In the genomic region with DNA sequence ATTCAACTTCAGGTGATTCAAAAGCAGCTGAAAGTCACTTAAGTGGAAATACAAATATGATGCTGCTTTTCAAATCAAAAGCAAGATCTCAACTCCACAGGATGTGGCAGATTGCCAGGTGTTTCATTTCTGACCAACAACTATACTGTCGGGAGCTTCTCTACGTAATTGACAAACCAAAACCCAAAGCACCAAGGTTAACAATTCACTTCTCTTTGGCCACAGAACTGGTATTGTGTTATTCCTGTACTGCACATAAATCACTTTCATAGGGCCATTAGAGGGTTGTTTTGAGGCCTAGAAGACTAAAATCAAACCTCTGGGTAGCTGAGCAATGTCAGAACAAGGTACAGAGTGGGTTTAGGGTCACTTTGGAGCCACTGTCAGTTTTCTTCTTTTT, we compare ENCODE assay signal across 9 cellular contexts.
A peak's percentile ranks its signal among the peaks of the same experiment; 100 is the strongest.
DNase-seq lines count a peak whose midpoint lies in the region; ATAC-seq lines count a peak whose summit lies in the region.
"Had no signal": no experiment of that assay in that cellular context is flagged by ENCODE, and none has a peak within 500 bp of the region (broad histone marks: within the 10 kb centered on the region; RNA-seq: fewer than 3 reads in every experiment).

No MANE protein-coding gene starts in this region.

- no peak overlapping the region for H3K27ac Mint-ChIP-seq in activated naive CD4-positive, alpha-beta T cell treated with anti-CD3 and anti-CD28 coated beads, Interleukin-2, amount 50 U/mL, for 72 hours
- no peak overlapping the region for H3K27ac Mint-ChIP-seq in stimulated activated effector memory CD8-positive, alpha-beta T cell treated with anti-CD3 and anti-CD28 coated beads, Interleukin-12 subunit alpha, Interleukin-12 subunit beta, amount 100 ng/mL, for 72 hours

- peak; percentile 9 to 58 for ATAC-seq in activated naive CD4-positive, alpha-beta T cell treated with anti-CD3 and anti-CD28 coated beads, Interleukin-2, amount 50 U/mL, for 72 hours
- ATAC-seq in HG03159 (IDR thresholded peaks at IDR 0.05; ENCODE audit: unreplicated experiment) = peak; percentile 99
- peak; percentile 90 for ATAC-seq in stimulated activated effector memory CD8-positive, alpha-beta T cell treated with anti-CD3 and anti-CD28 coated beads, Interleukin-12 subunit alpha, Interleukin-12 subunit beta, amount 100 ng/mL, for 72 hours

- no peaks in the 10 kb centered on the region for H3K36me3 ChIP-seq in HAP-1 (replicated peaks)

- in situ Hi-C loops in HAP-1 (cut with MboI; ENCODE audit: low sequenced_read_pairs) = no loop called here

- no peaks in the 10 kb centered on the region for H3K36me3 Mint-ChIP-seq in activated naive CD4-positive, alpha-beta T cell treated with anti-CD3 and anti-CD28 coated beads, Interleukin-2, amount 50 U/mL, for 72 hours
- H3K36me3 Mint-ChIP-seq in stimulated activated effector memory CD8-positive, alpha-beta T cell treated with anti-CD3 and anti-CD28 coated beads, Interleukin-12 subunit alpha, Interleukin-12 subunit beta, amount 100 ng/mL, for 72 hours = no peaks in the 10 kb centered on the region

- no peaks in the 10 kb centered on the region for H3K27me3 ChIP-seq in HAP-1 (ENCODE audit: low read depth)

- peak in 1 of 2 donors; percentile 2 for DNase-seq in activated naive CD4-positive, alpha-beta T cell treated with anti-CD3 and anti-CD28 coated beads, Interleukin-2, amount 50 U/mL, for 72 hours (ENCODE audit: low spot score in 2 of 2)
- DNase-seq in activated naive CD4-positive, alpha-beta T cell treated with anti-CD3 and anti-CD28 coated beads, Interleukin-2, amount 50 U/mL, for 16 hours = no peak
- DNase-seq in NCI-H774 (lab: John Stamatoyannopoulos, UW) (peak; percentile 79), HAP-1 (ENCODE audit: low spot score in 2 of 2) (no peak)
- peak in 1 of 2 donors; percentile 49 for DNase-seq in stimulated activated effector memory CD8-positive, alpha-beta T cell treated with anti-CD3 and anti-CD28 coated beads, Interleukin-12 subunit alpha, Interleukin-12 subunit beta, amount 100 ng/mL, for 72 hours (ENCODE audit: low spot score in 2 of 2)
- DNase-seq in effector CD8-positive, alpha-beta T cell (lab: John Stamatoyannopoulos, UW) = no peak
- DNase-seq in activated naive CD4-positive, alpha-beta T cell treated with Interleukin-2 at 50 U/mL for 16 hours = no peak
- DNase-seq: AML-193 had no signal

- H3K9me3 Mint-ChIP-seq in activated naive CD4-positive, alpha-beta T cell treated with anti-CD3 and anti-CD28 coated beads, Interleukin-2, amount 50 U/mL, for 72 hours = peaks cover 14 to 18% of the 10 kb centered on the region in 2 donors
- H3K9me3 Mint-ChIP-seq in stimulated activated effector memory CD8-positive, alpha-beta T cell treated with anti-CD3 and anti-CD28 coated beads, Interleukin-12 subunit alpha, Interleukin-12 subunit beta, amount 100 ng/mL, for 72 hours = peaks cover 12% of the 10 kb centered on the region

- H3K4me3 Mint-ChIP-seq in stimulated activated effector memory CD8-positive, alpha-beta T cell treated with anti-CD3 and anti-CD28 coated beads, Interleukin-12 subunit alpha, Interleukin-12 subunit beta, amount 100 ng/mL, for 72 hours = no peak overlapping the region

- H3K4me3 ChIP-seq in HAP-1 = no peak overlapping the region

- no peaks in the 10 kb centered on the region for H3K9me3 ChIP-seq in HAP-1

- peaks cover 7% of the 10 kb centered on the region for H3K4me1 ChIP-seq in HAP-1

- no peaks in the 10 kb centered on the region for H3K4me1 Mint-ChIP-seq in stimulated activated effector memory CD8-positive, alpha-beta T cell treated with anti-CD3 and anti-CD28 coated beads, Interleukin-12 subunit alpha, Interleukin-12 subunit beta, amount 100 ng/mL, for 72 hours

Comparison
In these comparisons a context has a peak if more than half of its experiments do, and no peak if none do; other contexts are left out.
1. ATAC-seq: peak in every context shown above with its lines; median percentile 99 in HG03159; 90 in stimulated activated effector memory CD8-positive, alpha-beta T cell treated with anti-CD3 and anti-CD28 coated beads, Interleukin-12 subunit alpha, Interleukin-12 subunit beta, amount 100 ng/mL, for 72 hours; 34 in activated naive CD4-positive, alpha-beta T cell treated with anti-CD3 and anti-CD28 coated beads, Interleukin-2, amount 50 U/mL, for 72 hours.